In the genomic region with DNA sequence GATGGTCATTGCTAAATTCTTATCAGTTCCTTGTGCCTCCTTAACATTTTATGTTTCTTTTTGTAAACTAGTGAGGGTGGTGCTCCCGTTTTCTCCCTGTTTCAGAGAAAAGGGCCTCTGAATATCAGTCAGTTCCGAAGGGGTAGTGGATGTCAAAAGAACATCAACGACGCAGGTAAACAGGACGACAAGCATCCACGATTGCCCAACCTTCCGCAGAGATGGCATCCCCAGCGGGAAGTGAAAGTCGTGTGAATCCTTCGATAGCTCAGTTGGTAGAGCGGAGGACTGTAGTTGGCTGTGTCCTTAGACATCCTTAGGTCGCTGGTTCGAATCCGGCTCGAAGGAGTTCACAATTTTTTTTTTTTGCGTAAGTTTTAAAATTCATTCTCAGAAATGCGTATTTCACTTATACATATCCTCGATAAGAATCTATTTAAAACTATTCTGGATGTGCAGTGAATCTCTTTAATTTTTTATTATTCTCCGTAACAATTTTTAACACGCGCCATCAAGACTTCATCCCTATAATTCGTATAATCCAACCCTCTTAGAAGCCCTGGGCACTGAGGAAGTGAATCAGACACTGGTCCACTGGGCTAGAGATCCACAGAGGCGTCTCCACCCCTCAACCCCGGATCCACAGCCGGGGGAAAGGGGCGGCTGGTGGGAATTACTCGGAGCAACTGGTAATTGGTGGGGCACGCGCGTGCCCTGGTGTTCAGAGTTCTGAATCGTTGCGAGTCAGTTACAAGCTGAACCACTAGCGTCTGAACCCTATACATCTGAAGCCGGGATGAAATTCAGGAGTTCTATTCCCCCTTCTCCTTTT, we compare ENCODE assay signal across 1 cellular context.
A peak's percentile ranks its signal among the peaks of the same experiment; 100 is the strongest.
TF ChIP-seq lines count a peak whose summit lies in the region.

No MANE protein-coding gene starts in this region.

TF ChIP-seq in HepG2, 621 proteins besides CTCF, POLR2A, EP300 and RAD21 (continued from another document and continues in another):
- TF ChIP-seq, protein P1, sequence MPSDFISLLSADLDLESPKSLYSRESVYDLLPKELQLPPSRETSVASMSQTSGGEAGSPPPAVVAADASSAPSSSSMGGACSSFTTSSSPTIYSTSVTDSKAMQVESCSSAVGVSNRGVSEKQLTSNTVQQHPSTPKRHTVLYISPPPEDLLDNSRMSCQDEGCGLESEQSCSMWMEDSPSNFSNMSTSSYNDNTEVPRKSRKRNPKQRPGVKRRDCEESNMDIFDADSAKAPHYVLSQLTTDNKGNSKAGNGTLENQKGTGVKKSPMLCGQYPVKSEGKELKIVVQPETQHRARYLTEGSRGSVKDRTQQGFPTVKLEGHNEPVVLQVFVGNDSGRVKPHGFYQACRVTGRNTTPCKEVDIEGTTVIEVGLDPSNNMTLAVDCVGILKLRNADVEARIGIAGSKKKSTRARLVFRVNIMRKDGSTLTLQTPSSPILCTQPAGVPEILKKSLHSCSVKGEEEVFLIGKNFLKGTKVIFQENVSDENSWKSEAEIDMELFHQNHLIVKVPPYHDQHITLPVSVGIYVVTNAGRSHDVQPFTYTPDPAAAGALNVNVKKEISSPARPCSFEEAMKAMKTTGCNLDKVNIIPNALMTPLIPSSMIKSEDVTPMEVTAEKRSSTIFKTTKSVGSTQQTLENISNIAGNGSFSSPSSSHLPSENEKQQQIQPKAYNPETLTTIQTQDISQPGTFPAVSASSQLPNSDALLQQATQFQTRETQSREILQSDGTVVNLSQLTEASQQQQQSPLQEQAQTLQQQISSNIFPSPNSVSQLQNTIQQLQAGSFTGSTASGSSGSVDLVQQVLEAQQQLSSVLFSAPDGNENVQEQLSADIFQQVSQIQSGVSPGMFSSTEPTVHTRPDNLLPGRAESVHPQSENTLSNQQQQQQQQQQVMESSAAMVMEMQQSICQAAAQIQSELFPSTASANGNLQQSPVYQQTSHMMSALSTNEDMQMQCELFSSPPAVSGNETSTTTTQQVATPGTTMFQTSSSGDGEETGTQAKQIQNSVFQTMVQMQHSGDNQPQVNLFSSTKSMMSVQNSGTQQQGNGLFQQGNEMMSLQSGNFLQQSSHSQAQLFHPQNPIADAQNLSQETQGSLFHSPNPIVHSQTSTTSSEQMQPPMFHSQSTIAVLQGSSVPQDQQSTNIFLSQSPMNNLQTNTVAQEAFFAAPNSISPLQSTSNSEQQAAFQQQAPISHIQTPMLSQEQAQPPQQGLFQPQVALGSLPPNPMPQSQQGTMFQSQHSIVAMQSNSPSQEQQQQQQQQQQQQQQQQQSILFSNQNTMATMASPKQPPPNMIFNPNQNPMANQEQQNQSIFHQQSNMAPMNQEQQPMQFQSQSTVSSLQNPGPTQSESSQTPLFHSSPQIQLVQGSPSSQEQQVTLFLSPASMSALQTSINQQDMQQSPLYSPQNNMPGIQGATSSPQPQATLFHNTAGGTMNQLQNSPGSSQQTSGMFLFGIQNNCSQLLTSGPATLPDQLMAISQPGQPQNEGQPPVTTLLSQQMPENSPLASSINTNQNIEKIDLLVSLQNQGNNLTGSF (CRISPR knock-in tag; IDR thresholded peaks at IDR 0.05): no peak
- TF ChIP-seq KMT2B (CRISPR knock-in tag; IDR thresholded peaks at IDR 0.05) (peak; percentile 92), ELF3 (CRISPR knock-in tag; IDR thresholded peaks at IDR 0.05) (peak; percentile 87), ZNF256 (CRISPR knock-in tag; conservative IDR thresholded peaks at IDR 0.05) (peak; percentile 59; the same call in 1 of the 2 replicates), ERF (CRISPR knock-in tag; IDR thresholded peaks at IDR 0.05) (peak; percentile 98), KLF16 (CRISPR knock-in tag; IDR thresholded peaks at IDR 0.05) (peak in 1 of 2 experiments; percentile 95; a peak in 2 of 4 replicates), ZSCAN31 (CRISPR knock-in tag; IDR thresholded peaks at IDR 0.05; ENCODE audit: low read depth) (peak; percentile 48; the same call in 1 of the 2 replicates), ZNF235 (CRISPR knock-in tag; IDR thresholded peaks at IDR 0.05; ENCODE audit: borderline replicate concordance) (no peak), ATF1 (CRISPR knock-in tag; IDR thresholded peaks at IDR 0.05) (no peak), PHF5A (CRISPR knock-in tag; IDR thresholded peaks at IDR 0.05; ENCODE audit: low read depth, unreplicated experiment) (peak; percentile 46), ZEB1 (IDR thresholded peaks at IDR 0.05; ENCODE audit: insufficient replicate concordance, low read depth) (peak; percentile 59), ZNF713 (CRISPR knock-in tag; IDR thresholded peaks at IDR 0.05) (no peak), ZNF781 (CRISPR knock-in tag; IDR thresholded peaks at IDR 0.05; ENCODE audit: borderline replicate concordance, not compliant biosample characterization) (no peak), KAT2B (IDR thresholded peaks at IDR 0.05; ENCODE audit: borderline replicate concordance, low read depth, low read length) (no peak), ZSCAN12 (CRISPR knock-in tag; IDR thresholded peaks at IDR 0.05) (no peak), ZNF432 (CRISPR knock-in tag; IDR thresholded peaks at IDR 0.05; ENCODE audit: borderline replicate concordance) (no peak)
- TF ChIP-seq, protein P2, sequence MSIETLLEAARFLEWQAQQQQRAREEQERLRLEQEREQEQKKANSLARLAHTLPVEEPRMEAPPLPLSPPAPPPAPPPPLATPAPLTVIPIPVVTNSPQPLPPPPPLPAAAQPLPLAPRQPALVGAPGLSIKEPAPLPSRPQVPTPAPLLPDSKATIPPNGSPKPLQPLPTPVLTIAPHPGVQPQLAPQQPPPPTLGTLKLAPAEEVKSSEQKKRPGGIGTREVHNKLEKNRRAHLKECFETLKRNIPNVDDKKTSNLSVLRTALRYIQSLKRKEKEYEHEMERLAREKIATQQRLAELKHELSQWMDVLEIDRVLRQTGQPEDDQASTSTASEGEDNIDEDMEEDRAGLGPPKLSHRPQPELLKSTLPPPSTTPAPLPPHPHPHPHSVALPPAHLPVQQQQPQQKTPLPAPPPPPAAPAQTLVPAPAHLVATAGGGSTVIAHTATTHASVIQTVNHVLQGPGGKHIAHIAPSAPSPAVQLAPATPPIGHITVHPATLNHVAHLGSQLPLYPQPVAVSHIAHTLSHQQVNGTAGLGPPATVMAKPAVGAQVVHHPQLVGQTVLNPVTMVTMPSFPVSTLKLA (IDR thresholded peaks at IDR 0.05): peak; percentile 45
- TF ChIP-seq, protein P3, sequence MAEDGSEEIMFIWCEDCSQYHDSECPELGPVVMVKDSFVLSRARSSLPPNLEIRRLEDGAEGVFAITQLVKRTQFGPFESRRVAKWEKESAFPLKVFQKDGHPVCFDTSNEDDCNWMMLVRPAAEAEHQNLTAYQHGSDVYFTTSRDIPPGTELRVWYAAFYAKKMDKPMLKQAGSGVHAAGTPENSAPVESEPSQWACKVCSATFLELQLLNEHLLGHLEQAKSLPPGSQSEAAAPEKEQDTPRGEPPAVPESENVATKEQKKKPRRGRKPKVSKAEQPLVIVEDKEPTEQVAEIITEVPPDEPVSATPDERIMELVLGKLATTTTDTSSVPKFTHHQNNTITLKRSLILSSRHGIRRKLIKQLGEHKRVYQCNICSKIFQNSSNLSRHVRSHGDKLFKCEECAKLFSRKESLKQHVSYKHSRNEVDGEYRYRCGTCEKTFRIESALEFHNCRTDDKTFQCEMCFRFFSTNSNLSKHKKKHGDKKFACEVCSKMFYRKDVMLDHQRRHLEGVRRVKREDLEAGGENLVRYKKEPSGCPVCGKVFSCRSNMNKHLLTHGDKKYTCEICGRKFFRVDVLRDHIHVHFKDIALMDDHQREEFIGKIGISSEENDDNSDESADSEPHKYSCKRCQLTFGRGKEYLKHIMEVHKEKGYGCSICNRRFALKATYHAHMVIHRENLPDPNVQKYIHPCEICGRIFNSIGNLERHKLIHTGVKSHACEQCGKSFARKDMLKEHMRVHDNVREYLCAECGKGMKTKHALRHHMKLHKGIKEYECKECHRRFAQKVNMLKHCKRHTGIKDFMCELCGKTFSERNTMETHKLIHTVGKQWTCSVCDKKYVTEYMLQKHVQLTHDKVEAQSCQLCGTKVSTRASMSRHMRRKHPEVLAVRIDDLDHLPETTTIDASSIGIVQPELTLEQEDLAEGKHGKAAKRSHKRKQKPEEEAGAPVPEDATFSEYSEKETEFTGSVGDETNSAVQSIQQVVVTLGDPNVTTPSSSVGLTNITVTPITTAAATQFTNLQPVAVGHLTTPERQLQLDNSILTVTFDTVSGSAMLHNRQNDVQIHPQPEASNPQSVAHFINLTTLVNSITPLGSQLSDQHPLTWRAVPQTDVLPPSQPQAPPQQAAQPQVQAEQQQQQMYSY (CRISPR knock-in tag; IDR thresholded peaks at IDR 0.05): no peak
- TF ChIP-seq, protein P4, sequence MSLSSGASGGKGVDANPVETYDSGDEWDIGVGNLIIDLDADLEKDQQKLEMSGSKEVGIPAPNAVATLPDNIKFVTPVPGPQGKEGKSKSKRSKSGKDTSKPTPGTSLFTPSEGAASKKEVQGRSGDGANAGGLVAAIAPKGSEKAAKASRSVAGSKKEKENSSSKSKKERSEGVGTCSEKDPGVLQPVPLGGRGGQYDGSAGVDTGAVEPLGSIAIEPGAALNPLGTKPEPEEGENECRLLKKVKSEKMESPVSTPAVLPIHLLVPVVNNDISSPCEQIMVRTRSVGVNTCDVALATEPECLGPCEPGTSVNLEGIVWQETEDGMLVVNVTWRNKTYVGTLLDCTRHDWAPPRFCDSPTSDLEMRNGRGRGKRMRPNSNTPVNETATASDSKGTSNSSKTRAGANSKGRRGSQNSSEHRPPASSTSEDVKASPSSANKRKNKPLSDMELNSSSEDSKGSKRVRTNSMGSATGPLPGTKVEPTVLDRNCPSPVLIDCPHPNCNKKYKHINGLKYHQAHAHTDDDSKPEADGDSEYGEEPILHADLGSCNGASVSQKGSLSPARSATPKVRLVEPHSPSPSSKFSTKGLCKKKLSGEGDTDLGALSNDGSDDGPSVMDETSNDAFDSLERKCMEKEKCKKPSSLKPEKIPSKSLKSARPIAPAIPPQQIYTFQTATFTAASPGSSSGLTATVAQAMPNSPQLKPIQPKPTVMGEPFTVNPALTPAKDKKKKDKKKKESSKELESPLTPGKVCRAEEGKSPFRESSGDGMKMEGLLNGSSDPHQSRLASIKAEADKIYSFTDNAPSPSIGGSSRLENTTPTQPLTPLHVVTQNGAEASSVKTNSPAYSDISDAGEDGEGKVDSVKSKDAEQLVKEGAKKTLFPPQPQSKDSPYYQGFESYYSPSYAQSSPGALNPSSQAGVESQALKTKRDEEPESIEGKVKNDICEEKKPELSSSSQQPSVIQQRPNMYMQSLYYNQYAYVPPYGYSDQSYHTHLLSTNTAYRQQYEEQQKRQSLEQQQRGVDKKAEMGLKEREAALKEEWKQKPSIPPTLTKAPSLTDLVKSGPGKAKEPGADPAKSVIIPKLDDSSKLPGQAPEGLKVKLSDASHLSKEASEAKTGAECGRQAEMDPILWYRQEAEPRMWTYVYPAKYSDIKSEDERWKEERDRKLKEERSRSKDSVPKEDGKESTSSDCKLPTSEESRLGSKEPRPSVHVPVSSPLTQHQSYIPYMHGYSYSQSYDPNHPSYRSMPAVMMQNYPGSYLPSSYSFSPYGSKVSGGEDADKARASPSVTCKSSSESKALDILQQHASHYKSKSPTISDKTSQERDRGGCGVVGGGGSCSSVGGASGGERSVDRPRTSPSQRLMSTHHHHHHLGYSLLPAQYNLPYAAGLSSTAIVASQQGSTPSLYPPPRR (CRISPR knock-in tag; IDR thresholded peaks at IDR 0.05; ENCODE audit: borderline replicate concordance): no peak
- TF ChIP-seq, protein P5, sequence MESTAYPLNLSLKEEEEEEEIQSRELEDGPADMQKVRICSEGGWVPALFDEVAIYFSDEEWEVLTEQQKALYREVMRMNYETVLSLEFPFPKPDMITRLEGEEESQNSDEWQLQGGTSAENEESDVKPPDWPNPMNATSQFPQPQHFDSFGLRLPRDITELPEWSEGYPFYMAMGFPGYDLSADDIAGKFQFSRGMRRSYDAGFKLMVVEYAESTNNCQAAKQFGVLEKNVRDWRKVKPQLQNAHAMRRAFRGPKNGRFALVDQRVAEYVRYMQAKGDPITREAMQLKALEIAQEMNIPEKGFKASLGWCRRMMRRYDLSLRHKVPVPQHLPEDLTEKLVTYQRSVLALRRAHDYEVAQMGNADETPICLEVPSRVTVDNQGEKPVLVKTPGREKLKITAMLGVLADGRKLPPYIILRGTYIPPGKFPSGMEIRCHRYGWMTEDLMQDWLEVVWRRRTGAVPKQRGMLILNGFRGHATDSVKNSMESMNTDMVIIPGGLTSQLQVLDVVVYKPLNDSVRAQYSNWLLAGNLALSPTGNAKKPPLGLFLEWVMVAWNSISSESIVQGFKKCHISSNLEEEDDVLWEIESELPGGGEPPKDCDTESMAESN (CRISPR knock-in tag; conservative IDR thresholded peaks at IDR 0.05): peak; percentile 72
- TF ChIP-seq, protein P6, sequence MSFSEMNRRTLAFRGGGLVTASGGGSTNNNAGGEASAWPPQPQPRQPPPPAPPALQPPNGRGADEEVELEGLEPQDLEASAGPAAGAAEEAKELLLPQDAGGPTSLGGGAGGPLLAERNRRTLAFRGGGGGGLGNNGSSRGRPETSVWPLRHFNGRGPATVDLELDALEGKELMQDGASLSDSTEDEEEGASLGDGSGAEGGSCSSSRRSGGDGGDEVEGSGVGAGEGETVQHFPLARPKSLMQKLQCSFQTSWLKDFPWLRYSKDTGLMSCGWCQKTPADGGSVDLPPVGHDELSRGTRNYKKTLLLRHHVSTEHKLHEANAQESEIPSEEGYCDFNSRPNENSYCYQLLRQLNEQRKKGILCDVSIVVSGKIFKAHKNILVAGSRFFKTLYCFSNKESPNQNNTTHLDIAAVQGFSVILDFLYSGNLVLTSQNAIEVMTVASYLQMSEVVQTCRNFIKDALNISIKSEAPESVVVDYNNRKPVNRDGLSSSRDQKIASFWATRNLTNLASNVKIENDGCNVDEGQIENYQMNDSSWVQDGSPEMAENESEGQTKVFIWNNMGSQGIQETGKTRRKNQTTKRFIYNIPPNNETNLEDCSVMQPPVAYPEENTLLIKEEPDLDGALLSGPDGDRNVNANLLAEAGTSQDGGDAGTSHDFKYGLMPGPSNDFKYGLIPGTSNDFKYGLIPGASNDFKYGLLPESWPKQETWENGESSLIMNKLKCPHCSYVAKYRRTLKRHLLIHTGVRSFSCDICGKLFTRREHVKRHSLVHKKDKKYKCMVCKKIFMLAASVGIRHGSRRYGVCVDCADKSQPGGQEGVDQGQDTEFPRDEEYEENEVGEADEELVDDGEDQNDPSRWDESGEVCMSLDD (CRISPR knock-in tag; IDR thresholded peaks at IDR 0.05; ENCODE audit: borderline replicate concordance): no peak
- TF ChIP-seq, protein P7, sequence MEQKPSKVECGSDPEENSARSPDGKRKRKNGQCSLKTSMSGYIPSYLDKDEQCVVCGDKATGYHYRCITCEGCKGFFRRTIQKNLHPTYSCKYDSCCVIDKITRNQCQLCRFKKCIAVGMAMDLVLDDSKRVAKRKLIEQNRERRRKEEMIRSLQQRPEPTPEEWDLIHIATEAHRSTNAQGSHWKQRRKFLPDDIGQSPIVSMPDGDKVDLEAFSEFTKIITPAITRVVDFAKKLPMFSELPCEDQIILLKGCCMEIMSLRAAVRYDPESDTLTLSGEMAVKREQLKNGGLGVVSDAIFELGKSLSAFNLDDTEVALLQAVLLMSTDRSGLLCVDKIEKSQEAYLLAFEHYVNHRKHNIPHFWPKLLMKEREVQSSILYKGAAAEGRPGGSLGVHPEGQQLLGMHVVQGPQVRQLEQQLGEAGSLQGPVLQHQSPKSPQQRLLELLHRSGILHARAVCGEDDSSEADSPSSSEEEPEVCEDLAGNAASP (CRISPR knock-in tag; IDR thresholded peaks at IDR 0.05; ENCODE audit: borderline replicate concordance): peak; percentile 80
